Comparison of ENCODE assay signal across 12 cellular contexts in the genomic region with DNA sequence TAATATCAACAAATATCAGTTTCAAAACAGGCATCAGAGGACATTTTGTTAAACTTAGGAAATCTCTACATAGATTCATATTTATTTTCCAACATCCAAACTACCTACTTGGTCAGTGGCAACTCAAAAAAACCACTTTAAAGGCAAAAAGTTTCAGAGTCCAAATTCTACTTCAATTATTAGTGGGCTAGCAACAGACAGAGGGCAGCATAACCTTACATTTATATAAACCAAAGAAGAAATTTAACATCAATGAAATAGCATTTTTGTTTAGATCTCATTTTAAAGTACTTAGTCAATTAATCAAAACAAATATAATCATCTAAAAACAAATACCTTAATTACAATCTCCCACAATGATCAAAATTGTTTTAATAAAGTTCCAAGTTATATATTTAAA. TPM values are rescaled to one million over a fixed set of nuclear protein-coding genes. Genes with fewer than 3 reads are reported as not detected.
DNase-seq lines count a peak whose midpoint lies in the region; ATAC-seq, FAIRE-seq and TF ChIP-seq lines count a peak whose summit lies in the region.
"Had no signal": no experiment of that assay in that cellular context is flagged by ENCODE, and none has a peak within 500 bp of the region (broad histone marks: within the 10 kb centered on the region; RNA-seq: fewer than 3 reads in every experiment).

No MANE protein-coding gene starts in this region.

- H3K4me2 ChIP-seq in GM23248 (ENCODE audit: unreplicated experiment) (no peak overlapping the region), hepatocyte (no peak overlapping the region)

- H3K79me2 ChIP-seq in GM23248 (ENCODE audit: insufficient read depth) (no peaks in the 10 kb centered on the region), hepatocyte (no peaks in the 10 kb centered on the region)

- H2AFZ ChIP-seq in GM23248, result no peak overlapping the region
- no peak overlapping the region for H2AFZ ChIP-seq in hepatocyte

- H4K20me1 ChIP-seq in GM23248 (ENCODE audit: insufficient read depth), result no peaks in the 10 kb centered on the region
- no peaks in the 10 kb centered on the region for H4K20me1 ChIP-seq in hepatocyte (ENCODE audit: insufficient read depth, poor library complexity, severe bottlenecking)

- FAIRE-seq in pancreas (lab: Jason Lieb, UNC), result no peak

- no peak overlapping the region for H3K27ac Mint-ChIP-seq in CD8-positive, alpha-beta T cell
- H3K27ac Mint-ChIP-seq: T-helper 2 cell treated with Interferon-gamma antibody and Interleukin-4, amounts not matched to agents 5 μg/mL and 100 μg/mL, for 36 hours had no signal

- no peaks in the 10 kb centered on the region for H3K27me3 Mint-ChIP-seq in CD8-positive, alpha-beta T cell (ENCODE audit: low read depth)

- no peaks in the 10 kb centered on the region for H3F3A ChIP-seq in GM23248 (ENCODE audit: insufficient read depth)

- no peaks in the 10 kb centered on the region for H3K9me3 Mint-ChIP-seq in CD8-positive, alpha-beta T cell
- H3K9me3 Mint-ChIP-seq: T-helper 2 cell treated with Interferon-gamma antibody and Interleukin-4, amounts not matched to agents 5 μg/mL and 100 μg/mL, for 36 hours had no signal

- ATAC-seq in pancreas, result no peak
- ATAC-seq in CD8-positive, alpha-beta T cell, result no peak

- CTCF ChIA-PET in CD8-positive, alpha-beta T cell (lab: Charles Lee), result interaction anchor here (1.1 kb wide), 1 partner anchor 262 kb away, joined by 3 read pairs; no protein-coding TSS in a partner anchor

- in situ Hi-C loops in GM23248 (cut with MboI), result no loop called here

- no peaks in the 10 kb centered on the region for H3K27me3 ChIP-seq in GM23248 (replicated peaks; ENCODE audit: insufficient read depth)
- H3K27me3 ChIP-seq in adipocyte (replicated peaks; ENCODE audit: control insufficient read depth, insufficient read depth, low read length), result no peaks in the 10 kb centered on the region
- H3K27me3 ChIP-seq in hepatocyte, result no peaks in the 10 kb centered on the region
- no peaks in the 10 kb centered on the region for H3K27me3 ChIP-seq in pancreas
- no peaks in the 10 kb centered on the region for H3K27me3 ChIP-seq in CD8-positive, alpha-beta T cell (ENCODE audit: insufficient read depth, low read length)

- intact Hi-C loops in pancreas (cut with DNase I), result no loop called here
- intact Hi-C loops in CD8-positive, alpha-beta T cell (cut with DNase I, micrococcal nuclease), result no loop called here

- H3K4me3 ChIP-seq in GM23248, result no peak overlapping the region
- no peak overlapping the region for H3K4me3 ChIP-seq in adipocyte (ENCODE audit: low read length)
- no peak overlapping the region for H3K4me3 ChIP-seq in hepatocyte
- H3K4me3 ChIP-seq in pancreas, result no peak overlapping the region
- H3K4me3 ChIP-seq in CD8-positive, alpha-beta T cell (ENCODE audit: low read depth, low read length), result no peak overlapping the region

- POLR2A ChIA-PET in CD8-positive, alpha-beta T cell (lab: Charles Lee), result no interaction called here

- DNase-seq in AG08395 (ENCODE audit: low spot score), result peak; percentile 41
- DNase-seq in GM23248, result peak; percentile 63
- DNase-seq in adipocyte (ENCODE audit: low read depth), result peak; percentile 57
- DNase-seq in hepatocyte (ENCODE audit: low spot score), result no peak
- no peak for DNase-seq in pancreas
- DNase-seq in amniotic stem cell (lab: John Stamatoyannopoulos, UW), result no peak
- no peak for DNase-seq in CD8-positive, alpha-beta T cell
- DNase-seq in NCI-H82 (lab: John Stamatoyannopoulos, UW), result no peak
- DNase-seq: effector CD8-positive, alpha-beta T cell; NCI-H510A treated with DMSO at 0.1 percent for 48 hours; stimulated activated CD4-positive, alpha-beta T cell treated with anti-CD3 and anti-CD28 coated beads, Interleukin-4, amount 100 ng/mL, for 1 hour had no signal

- H3K9me3 ChIP-seq in GM23248 (ENCODE audit: low read depth) (no peaks in the 10 kb centered on the region), adipocyte (ENCODE audit: control insufficient read depth, low read length) (no peaks in the 10 kb centered on the region), hepatocyte (ENCODE audit: low read depth) (no peaks in the 10 kb centered on the region), pancreas (no peaks in the 10 kb centered on the region)
- H3K9me3 ChIP-seq in CD8-positive, alpha-beta T cell (ENCODE audit: low read length), result no peaks in the 10 kb centered on the region

- H3K27ac ChIP-seq in GM23248 (no peak overlapping the region), hepatocyte (no peak overlapping the region), pancreas (no peak overlapping the region)
- no peak overlapping the region for H3K27ac ChIP-seq in CD8-positive, alpha-beta T cell (ENCODE audit: low read depth, low read length)

- H3K36me3 Mint-ChIP-seq in CD8-positive, alpha-beta T cell, result peaks cover 43% of the 10 kb centered on the region

- H3K4me1 ChIP-seq in GM23248 (ENCODE audit: insufficient read depth) (no peaks in the 10 kb centered on the region), adipocyte (ENCODE audit: control insufficient read depth, insufficient read depth, low read length) (no peaks in the 10 kb centered on the region), hepatocyte (ENCODE audit: insufficient read depth) (no peaks in the 10 kb centered on the region), pancreas (no peaks in the 10 kb centered on the region)
- H3K4me1 ChIP-seq in CD8-positive, alpha-beta T cell (ENCODE audit: insufficient read depth, low read length), result no peaks in the 10 kb centered on the region

- H3K9me2 ChIP-seq in GM23248 (ENCODE audit: insufficient read depth) (no peaks in the 10 kb centered on the region), hepatocyte (replicated peaks; ENCODE audit: insufficient read depth) (no peaks in the 10 kb centered on the region)

- peak; percentile 53 for TF ChIP-seq CTCF in hepatocyte (IDR thresholded peaks at IDR 0.05; ENCODE audit: poor library complexity)
- TF ChIP-seq CTCF in pancreas (IDR thresholded peaks at IDR 0.05), result no peak
- no peak for TF ChIP-seq CTCF in CD8-positive, alpha-beta T cell (IDR thresholded peaks at IDR 0.05)

- H3K4me3 Mint-ChIP-seq in CD8-positive, alpha-beta T cell, result no peak overlapping the region
- H3K4me3 Mint-ChIP-seq: T-helper 2 cell treated with Interferon-gamma antibody and Interleukin-4, amounts not matched to agents 5 μg/mL and 100 μg/mL, for 36 hours had no signal

- H3K9ac ChIP-seq in GM23248 (no peak overlapping the region), adipocyte (ENCODE audit: low read length) (no peak overlapping the region)

- H3K36me3 ChIP-seq in GM23248 (ENCODE audit: low read depth) (no peaks in the 10 kb centered on the region), adipocyte (ENCODE audit: control insufficient read depth, insufficient read depth, low read length, severe bottlenecking) (no peaks in the 10 kb centered on the region), hepatocyte (replicated peaks; ENCODE audit: insufficient read depth, low read depth) (no peaks in the 10 kb centered on the region), pancreas (no peaks in the 10 kb centered on the region)
- peaks cover 4% of the 10 kb centered on the region for H3K36me3 ChIP-seq in CD8-positive, alpha-beta T cell (ENCODE audit: insufficient read depth, low read length)

- no peaks in the 10 kb centered on the region for H3K4me1 Mint-ChIP-seq in CD8-positive, alpha-beta T cell (ENCODE audit: low read depth)

RNA-seq across cellular contexts. Expression of a gene that starts 33.3 kb away (rescaled TPM):
- total RNA-seq in GM23248 (2014; rRNA removed; shearing (Covaris generic)), result 19.3 and 23.6 TPM in 2 replicates
- 11.1 and 12.4 TPM in 2 replicates for polyA plus RNA-seq in GM23248 (2016; fragmentation: Nextera tagmentation; extraction: Ambion mirVana)
- total RNA-seq in hepatocyte, result 10.0 and 14.0 TPM in 2 replicates
- polyA plus RNA-seq in hepatocyte, result 2.5 and 3.0 TPM in 2 replicates
- 1 to 10 TPM; 3.2 to 7.2 (median 4.5) TPM for total RNA-seq in pancreas
- 1 to 10 TPM; 2.5 to 5.9 TPM for polyA plus RNA-seq in pancreas
- total RNA-seq in CD8-positive, alpha-beta T cell, result 10 to 100 TPM; 20.2 to 21.9 TPM

Comparison
In these comparisons a context has a peak if more than half of its experiments do, and no peak if none do; other contexts are left out.
1. DNase-seq: peak in AG08395 (single experiment), GM23248 (single experiment) and adipocyte (single experiment); none in hepatocyte (single experiment), pancreas (0 of 6), amniotic stem cell (single experiment), CD8-positive, alpha-beta T cell (0 of 7) and NCI-H82 (single experiment).